Comparison of ENCODE assay signal across 15 cellular contexts in genomic region chr16:88552166-88552565, GRCh38.
"Had no signal": no experiment of that assay in that cellular context is flagged by ENCODE, and none has a peak within 500 bp of the region (broad histone marks: within the 10 kb centered on the region; RNA-seq: fewer than 3 reads in every experiment).

No MANE protein-coding gene starts in this region.

- H3K36me3 Mint-ChIP-seq: activated naive CD8-positive, alpha-beta T cell treated with anti-CD3 and anti-CD28 coated beads, Interleukin-2, amount 10 ng/mL, durations not matched to agents 7 days and 5 days; brain; WTC11 had no signal

- H3K4me3 Mint-ChIP-seq: activated naive CD8-positive, alpha-beta T cell treated with anti-CD3 and anti-CD28 coated beads, Interleukin-2, amount 10 ng/mL, durations not matched to agents 7 days and 5 days; activated T-helper 1 cell treated with anti-CD3 and anti-CD28 coated beads, Interleukin-12 subunit alpha, Interleukin-12 subunit beta, Interleukin-2, Interleukin-4 antibody, amounts not matched to agents 30 ng/mL and 10 ng/mL and 1 ng/mL, durations not matched to agents 14 hours and 24 hours and 36 hours; WTC11 had no signal

- H3K27me3 ChIP-seq: pancreas had no signal

- H3K4me1 ChIP-seq: foreskin keratinocyte, lower lobe of right lung, pancreas, sigmoid colon had no signal

- H3K4me3 ChIP-seq: coronary artery, lower lobe of right lung, pancreas, sigmoid colon had no signal

- ATAC-seq: foreskin keratinocyte, lower lobe of right lung, WTC11 had no signal

- H3K27ac ChIP-seq: coronary artery, foreskin keratinocyte, lower lobe of right lung, pancreas, sigmoid colon had no signal

- H3K9me3 ChIP-seq: lower lobe of right lung, pancreas, sigmoid colon had no signal

- FAIRE-seq: pancreas had no signal

- H3K36me3 ChIP-seq: lower lobe of right lung, pancreas, sigmoid colon had no signal

- H3K27ac Mint-ChIP-seq: activated T-helper 1 cell treated with anti-CD3 and anti-CD28 coated beads, Interleukin-12 subunit alpha, Interleukin-12 subunit beta, Interleukin-2, Interleukin-4 antibody, amounts not matched to agents 30 ng/mL and 10 ng/mL and 1 ng/mL, durations not matched to agents 14 hours and 24 hours and 36 hours; WTC11 had no signal

- DNase-seq: activated CD4-positive, alpha-beta T cell treated with anti-CD3 and anti-CD28 coated beads for 48 hours; activated CD8-positive, alpha-beta memory T cell treated with anti-CD3 and anti-CD28 coated beads, Interleukin-2, amount 50 U/mL, for 48 hours; activated naive CD8-positive, alpha-beta T cell treated with anti-CD3 and anti-CD28 coated beads, Interleukin-2, amount 10 ng/mL, durations not matched to agents 7 days and 5 days; central memory CD4-positive, alpha-beta T cell; effector CD8-positive, alpha-beta T cell; foreskin keratinocyte; lower lobe of right lung; pancreas; sigmoid colon; stimulated activated CD4-positive, alpha-beta T cell treated with anti-CD3 and anti-CD28 coated beads, Interleukin-1b, Interleukin-23, amount 100 ng/mL, for 48 hours; T-helper 2 cell had no signal
